In genomic region chr16:526181-527014, GRCh38 we compare ENCODE assay signal across 7 cellular contexts. TPM values are rescaled to one million over a fixed set of nuclear protein-coding genes. Genes with fewer than 3 reads are reported as not detected.
A peak's percentile ranks its signal among the peaks of the same experiment; 100 is the strongest.
DNase-seq lines count a peak whose midpoint lies in the region; ATAC-seq and TF ChIP-seq lines count a peak whose summit lies in the region.

No MANE protein-coding gene starts in this region.

- peak overlapping the region; percentile 92 for H3K4me3 Mint-ChIP-seq in activated naive CD8-positive, alpha-beta T cell

- DNase-seq in GM06990 (ENCODE audit: extremely low read depth, insufficient read length) (no peak), Karpas-422 (peak; percentile 70), left ventricle myocardium superior (peak; percentile 75), retinal pigment epithelial cell (ENCODE audit: low read depth) (peak; percentile 23), epidermal melanocyte (ENCODE audit: insufficient read length, low spot score) (no peak), GOT3 (lab: John Stamatoyannopoulos, UW) (no peak)

- H4K20me1 ChIP-seq in Karpas-422 (ENCODE audit: insufficient read depth, low read depth, low read length), result peaks cover 20% of the 10 kb centered on the region

- peaks cover 3% of the 10 kb centered on the region for H3K36me3 ChIP-seq in GM06990 (ENCODE audit: control insufficient read depth, insufficient read depth, low read length)
- H3K36me3 ChIP-seq in Karpas-422 (ENCODE audit: insufficient read depth, low read length), result no peaks in the 10 kb centered on the region

- H3K27me3 ChIP-seq in GM06990 (replicated peaks; ENCODE audit: control insufficient read depth, insufficient read depth, low read length) (no peaks in the 10 kb centered on the region), Karpas-422 (ENCODE audit: low read length) (no peaks in the 10 kb centered on the region)

- H3K9me2 ChIP-seq in Karpas-422 (replicated peaks; ENCODE audit: insufficient read depth, low read length), result no peaks in the 10 kb centered on the region

- peak overlapping the region; percentile 26; the same call in 1 of the 2 replicates for H2AFZ ChIP-seq in Karpas-422 (ENCODE audit: low read length)

- H3K36me3 Mint-ChIP-seq in activated naive CD8-positive, alpha-beta T cell, result peaks cover 2% of the 10 kb centered on the region

- no peaks in the 10 kb centered on the region for H3K9me3 ChIP-seq in Karpas-422 (ENCODE audit: low read length)

- peak overlapping the region; percentile 91 for H3K4me2 ChIP-seq in Karpas-422 (ENCODE audit: low read depth, low read length, poor library complexity, severe bottlenecking)

- peaks cover 46% of the 10 kb centered on the region for H3K79me2 ChIP-seq in Karpas-422 (ENCODE audit: low read length)

- intact Hi-C loops in left ventricle myocardium superior (cut with micrococcal nuclease), result no loop called here

- H3K27me3 Mint-ChIP-seq in activated naive CD8-positive, alpha-beta T cell, result no peaks in the 10 kb centered on the region

- peaks cover 25% of the 10 kb centered on the region for H3K4me1 ChIP-seq in Karpas-422 (ENCODE audit: low read length)

- H3K27ac Mint-ChIP-seq in activated naive CD8-positive, alpha-beta T cell, result peak overlapping the region; percentile 100

- peak overlapping the region; percentile 69 for H3K27ac ChIP-seq in Karpas-422 (ENCODE audit: low read length)

- no peaks in the 10 kb centered on the region for H3K9me3 Mint-ChIP-seq in activated naive CD8-positive, alpha-beta T cell (ENCODE audit: low read depth)

- peak overlapping the region; percentile 99 for H3K9ac ChIP-seq in Karpas-422 (ENCODE audit: low read length)

- peak overlapping the region; percentile 87 for H3K4me3 ChIP-seq in GM06990 (replicated peaks; ENCODE audit: low read depth, low read length)
- H3K4me3 ChIP-seq in Karpas-422 (ENCODE audit: low read length), result peak overlapping the region; percentile 78
- H3K4me3 ChIP-seq in retinal pigment epithelial cell (ENCODE audit: low read length), result peak overlapping the region; percentile 62

- peak; percentile 49 for ATAC-seq in left ventricle myocardium superior

- TF ChIP-seq CTCF in GM06990 (IDR thresholded peaks at IDR 0.05; ENCODE audit: insufficient read depth, low read length, poor library complexity, severe bottlenecking) (no peak), retinal pigment epithelial cell (conservative IDR thresholded peaks at IDR 0.05; ENCODE audit: low read depth, low read length) (no peak)

- H3K4me1 Mint-ChIP-seq in activated naive CD8-positive, alpha-beta T cell (ENCODE audit: low read depth), result peaks cover 17% of the 10 kb centered on the region

RNA-seq across cellular contexts. Expression of gene CAPN15, which starts 1.1 kb away (rescaled TPM):
- total RNA-seq in Karpas-422 (2014; rRNA removed; shearing (Covaris generic); ENCODE audit: low replicate concordance), result 26.7 and 51.3 TPM in 2 replicates
- total RNA-seq in left ventricle myocardium superior, result 17.8 TPM

RNA-seq across cellular contexts. Expression of gene PRR35, which starts 33.8 kb away (rescaled TPM):
- not detected in 2 replicates for total RNA-seq in Karpas-422 (2014; rRNA removed; shearing (Covaris generic); ENCODE audit: low replicate concordance)
- not detected for total RNA-seq in left ventricle myocardium superior

RNA-seq across cellular contexts. Expression of gene NHLRC4, which starts 40.4 kb away (rescaled TPM):
- 3.7 and 5.9 TPM in 2 replicates for total RNA-seq in Karpas-422 (2014; rRNA removed; shearing (Covaris generic); ENCODE audit: low replicate concordance)
- total RNA-seq in left ventricle myocardium superior, result 0.52 TPM

RNA-seq across cellular contexts. Expression of gene PIGQ, which starts 43.4 kb away (rescaled TPM):
- total RNA-seq in Karpas-422 (2014; rRNA removed; shearing (Covaris generic); ENCODE audit: low replicate concordance), result 35.7 and 64.3 TPM in 2 replicates
- 16.9 TPM for total RNA-seq in left ventricle myocardium superior

Comparison
In these comparisons a context has a peak if more than half of its experiments do, and no peak if none do; other contexts are left out.
1. DNase-seq: peak in Karpas-422 (single experiment), left ventricle myocardium superior (single experiment) and retinal pigment epithelial cell (single experiment); none in GM06990 (single experiment), epidermal melanocyte (single experiment) and GOT3 (single experiment).
2. Peak in every context shown above with its lines, with median percentiles within 50 percentile points of each other: H3K4me3 ChIP-seq.